Comparison of ENCODE assay signal across 10 cellular contexts in genomic region chr12:131836193-131836592, GRCh38. TPM values are rescaled to one million over a fixed set of nuclear protein-coding genes. Genes with fewer than 3 reads are reported as not detected.
DNase-seq lines count a peak whose midpoint lies in the region; ATAC-seq and TF ChIP-seq lines count a peak whose summit lies in the region.
"Had no signal": no experiment of that assay in that cellular context is flagged by ENCODE, and none has a peak within 500 bp of the region (broad histone marks: within the 10 kb centered on the region; RNA-seq: fewer than 3 reads in every experiment).

No MANE protein-coding gene starts in this region.

- peak; percentile 45 for TF ChIP-seq CTCF in GM10248 (IDR thresholded peaks at IDR 0.05; ENCODE audit: control extremely low read depth, extremely low read depth, low read depth, missing control alignments)

- H3K79me1 ChIP-seq in neuronal stem cell (ENCODE audit: low read depth, low read length), result peaks cover 4% of the 10 kb centered on the region

- H3K4me1 ChIP-seq in neuronal stem cell (ENCODE audit: control insufficient read depth in 2 of 2, insufficient read depth in 1 of 2, low read depth in 1 of 2, low read length in 2 of 2), result peaks cover 4 to 17% of the 10 kb centered on the region in 2 donors

- peaks cover 0 to 13% of the 10 kb centered on the region in 2 donors for H3K36me3 ChIP-seq in neuronal stem cell (replicated peaks in 1 of 2; ENCODE audit: control insufficient read depth in 2 of 2, insufficient read depth in 2 of 2, low read length in 2 of 2)

- H2AK5ac ChIP-seq in neuronal stem cell (ENCODE audit: low read depth, low read length), result peak overlapping the region; percentile 94

- no peak overlapping the region for H3K9ac ChIP-seq in neuronal stem cell (ENCODE audit: low read depth, low read length, poor library complexity)

- no peak overlapping the region for H3K4me3 ChIP-seq in neuronal stem cell (ENCODE audit: low read length in 2 of 2)
- H3K4me3 ChIP-seq: esophagus muscularis mucosa had no signal

- WGBS in neuronal stem cell (ENCODE audit: extremely low coverage in 2 of 2, insufficient read length in 2 of 2, insufficient replicate concordance in 1 of 2), 2 donors, result no CpG with 5 or more reads among the region's 3 CpGs

- ATAC-seq in sciatic nerve, result no peak
- ATAC-seq in GM21515 (IDR thresholded peaks at IDR 0.05; ENCODE audit: unreplicated experiment), result no peak
- ATAC-seq: T-cell had no signal

- H2BK15ac ChIP-seq in neuronal stem cell (ENCODE audit: low read length), result peak overlapping the region; percentile 16

- no peak overlapping the region for H2BK120ac ChIP-seq in neuronal stem cell (ENCODE audit: low read depth, low read length)

- H3K27me3 ChIP-seq in neuronal stem cell (ENCODE audit: control insufficient read depth in 3 of 3, insufficient read depth in 3 of 3, low read depth in 1 of 3, low read length in 3 of 3), result peaks cover 0 to 4% (median 0%) of the 10 kb centered on the region in 3 experiments

- DNase-seq in GM10248 (ENCODE audit: extremely low spot score) (no peak), NAMALWA (ENCODE audit: low spot score) (peak; percentile 27), dermis blood vessel endothelial cell (peak; percentile 45), neuronal stem cell (ENCODE audit: low spot score) (no peak), kidney tubule cell (ENCODE audit: low spot score) (no peak), sciatic nerve (ENCODE audit: low spot score) (no peak)
- DNase-seq: NCI-H510A, T-cell had no signal

- H3K9me3 ChIP-seq in neuronal stem cell (replicated peaks in 1 of 2; ENCODE audit: control insufficient read depth in 2 of 2, insufficient read depth in 1 of 2, low read depth in 1 of 2, low read length in 2 of 2), result no peaks in the 10 kb centered on the region
- H3K9me3 ChIP-seq: esophagus muscularis mucosa had no signal

- H3K27ac ChIP-seq in neuronal stem cell (replicated peaks; ENCODE audit: low read length), result no peak overlapping the region
- H3K27ac ChIP-seq: esophagus muscularis mucosa had no signal

- no peak overlapping the region for H3K23ac ChIP-seq in neuronal stem cell (ENCODE audit: low read depth, low read length, poor library complexity)

- CTCF ChIA-PET in GM10248 (lab: Yijun Ruan, JAX), result interaction anchor here (0.9 to 2.6 kb wide), 6 partner anchors 8 to 733 kb away, joined by 3 to 15 read pairs (median 4); partner anchors contain the start of gene EP400

- no peak overlapping the region for H3K4ac ChIP-seq in neuronal stem cell (ENCODE audit: low read length)

- H3K18ac ChIP-seq in neuronal stem cell (ENCODE audit: low read length), result peak overlapping the region; percentile 51

- H4K8ac ChIP-seq in neuronal stem cell (ENCODE audit: low read depth, low read length), result no peak overlapping the region

- intact Hi-C loops in sciatic nerve (cut with DNase I), result loop anchor here (10.0 kb wide), 1 partner anchor 231 kb away; no protein-coding TSS in a partner anchor

- no peak overlapping the region for H4K91ac ChIP-seq in neuronal stem cell (ENCODE audit: low read depth, low read length, poor library complexity)

- H2BK12ac ChIP-seq in neuronal stem cell (ENCODE audit: low read length), result no peak overlapping the region

- H3K14ac ChIP-seq in neuronal stem cell (ENCODE audit: low read length), result no peak overlapping the region

- H3K4me2 ChIP-seq in neuronal stem cell (ENCODE audit: insufficient read depth, low read length, poor library complexity, severe bottlenecking), result no peak overlapping the region

- POLR2A ChIA-PET in GM10248 (lab: Yijun Ruan, JAX), result interaction anchor here (0.5 kb wide), 1 partner anchor 110 kb away, joined by 3 read pairs; no protein-coding TSS in a partner anchor

- no peak overlapping the region for H2BK5ac ChIP-seq in neuronal stem cell (ENCODE audit: low read length)

- no peak overlapping the region for H2AFZ ChIP-seq in neuronal stem cell (ENCODE audit: low read length)

RNA-seq across cellular contexts. Expression of gene MMP17, which starts 8.0 kb away (rescaled TPM):
- total RNA-seq in dermis blood vessel endothelial cell, result 10.0 and 14.0 TPM in 2 replicates
- 4.2 TPM for polyA plus RNA-seq in neuronal stem cell (2013, experiment 1 of 2)
- polyA plus RNA-seq in neuronal stem cell (2013, experiment 2 of 2), result 3.8 TPM
- 12.6 TPM for total RNA-seq in sciatic nerve

RNA-seq across cellular contexts. Expression of gene ULK1, which starts 58.2 kb away (rescaled TPM):
- total RNA-seq in dermis blood vessel endothelial cell, result 13.8 and 23.5 TPM in 2 replicates
- 21.6 TPM for polyA plus RNA-seq in neuronal stem cell (2013, experiment 1 of 2)
- 22.4 TPM for polyA plus RNA-seq in neuronal stem cell (2013, experiment 2 of 2)
- 40.6 TPM for total RNA-seq in sciatic nerve

Comparison
In these comparisons a context has a peak if more than half of its experiments do, and no peak if none do; other contexts are left out.
1. DNase-seq: peak in NAMALWA (single experiment) and dermis blood vessel endothelial cell (single experiment); none in GM10248 (single experiment), neuronal stem cell (single experiment), kidney tubule cell (single experiment) and sciatic nerve (single experiment).